39 cellular contexts compared by ENCODE assay signal in the genomic region with DNA sequence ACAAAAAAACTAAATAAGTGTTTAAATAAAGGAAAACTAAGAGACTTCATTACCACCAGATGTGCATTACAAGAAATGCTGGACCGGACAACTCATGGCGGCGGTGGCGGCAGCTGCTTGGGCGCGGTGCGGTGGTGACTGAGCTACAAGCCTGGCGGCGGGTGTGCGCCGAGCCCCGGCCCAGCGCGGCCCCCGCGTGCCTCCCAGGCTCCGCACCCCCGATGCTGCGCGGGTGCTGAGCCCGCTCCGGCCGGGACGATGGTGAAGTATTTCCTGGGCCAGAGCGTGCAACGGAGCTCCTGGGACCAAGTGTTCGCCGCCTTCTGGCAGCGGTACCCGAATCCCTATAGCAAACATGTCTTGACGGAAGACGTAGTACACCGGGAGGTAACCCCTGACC.
"Had no signal": no experiment of that assay in that cellular context is flagged by ENCODE, and none has a peak within 500 bp of the region (broad histone marks: within the 10 kb centered on the region; RNA-seq: fewer than 3 reads in every experiment).

No MANE protein-coding gene starts in this region.

- H3K4me1 Mint-ChIP-seq: activated naive CD4-positive, alpha-beta T cell treated with anti-CD3 and anti-CD28 coated beads, Interleukin-2, amount 10 ng/mL, durations not matched to agents 7 days and 5 days; activated naive CD4-positive, alpha-beta T cell treated with anti-CD3 and anti-CD28 coated beads, Interleukin-2, amount 50 U/mL, for 24 hours; activated naive CD8-positive, alpha-beta T cell treated with anti-CD3 and anti-CD28 coated beads for 36 hours; activated naive CD8-positive, alpha-beta T cell treated with anti-CD3 and anti-CD28 coated beads, Interleukin-2, amount 10 ng/mL, durations not matched to agents 7 days and 5 days; activated naive CD8-positive, alpha-beta T cell treated with anti-CD3 and anti-CD28 coated beads, Interleukin-2, amount 50 U/mL, for 24 hours; activated T-helper 17 cell treated with anti-CD3 and anti-CD28 coated beads, Interleukin-2, amount 50 U/mL, for 72 hours; brain; central memory CD8-positive, alpha-beta T cell had no signal

- H3K36me3 Mint-ChIP-seq: activated naive CD4-positive, alpha-beta T cell treated with anti-CD3 and anti-CD28 coated beads, Interleukin-2, amount 10 ng/mL, durations not matched to agents 7 days and 5 days; activated naive CD4-positive, alpha-beta T cell treated with anti-CD3 and anti-CD28 coated beads, Interleukin-2, amount 50 U/mL, for 24 hours; activated naive CD8-positive, alpha-beta T cell; activated naive CD8-positive, alpha-beta T cell treated with anti-CD3 and anti-CD28 coated beads for 36 hours; activated naive CD8-positive, alpha-beta T cell treated with anti-CD3 and anti-CD28 coated beads, Interleukin-2, amount 10 ng/mL, durations not matched to agents 7 days and 5 days; brain had no signal

- H3K27me3 ChIP-seq: adrenal gland, ascending aorta, body of pancreas, brain microvascular endothelial cell, breast epithelium, cardiac muscle cell had no signal

- H3K9me3 Mint-ChIP-seq: activated naive CD4-positive, alpha-beta T cell treated with anti-CD3 and anti-CD28 coated beads for 36 hours; activated naive CD4-positive, alpha-beta T cell treated with anti-CD3 and anti-CD28 coated beads, Interleukin-2, amount 50 U/mL, for 72 hours; activated naive CD8-positive, alpha-beta T cell treated with anti-CD3 and anti-CD28 coated beads for 36 hours; activated naive CD8-positive, alpha-beta T cell treated with anti-CD3 and anti-CD28 coated beads, Interleukin-2, amount 50 U/mL, for 24 hours; activated T-cell treated with anti-CD3 and anti-CD28 coated beads, Interleukin-2, amount 50 U/mL, for 24 hours; activated T-cell treated with anti-CD3 and anti-CD28 coated beads, Interleukin-2, amount 50 U/mL, for 4 hours; activated T-helper 1 cell treated with anti-CD3 and anti-CD28 coated beads, Interleukin-12 subunit alpha, Interleukin-12 subunit beta, Interleukin-2, Interleukin-4 antibody, amounts not matched to agents 30 ng/mL and 10 ng/mL and 1 ng/mL, durations not matched to agents 14 hours and 24 hours and 36 hours; activated T-helper 17 cell treated with anti-CD3 and anti-CD28 coated beads, Interleukin-2, amount 50 U/mL, for 72 hours; activated T-helper 2 cell treated with anti-CD3 and anti-CD28 coated beads, Interferon-gamma antibody, Interleukin-2, Interleukin-4, amounts not matched to agents 10 μg/mL and 5 μg/mL and 100 μg/mL, durations not matched to agents 14 hours and 24 hours and 36 hours; central memory CD8-positive, alpha-beta T cell had no signal

- H3K27ac Mint-ChIP-seq: activated naive CD4-positive, alpha-beta T cell treated with anti-CD3 and anti-CD28 coated beads for 36 hours; activated naive CD4-positive, alpha-beta T cell treated with anti-CD3 and anti-CD28 coated beads, Interleukin-2, amount 10 ng/mL, durations not matched to agents 7 days and 5 days; activated naive CD4-positive, alpha-beta T cell treated with anti-CD3 and anti-CD28 coated beads, Interleukin-2, amount 50 U/mL, for 24 hours; activated naive CD4-positive, alpha-beta T cell treated with anti-CD3 and anti-CD28 coated beads, Interleukin-2, amount 50 U/mL, for 72 hours; activated naive CD8-positive, alpha-beta T cell; activated naive CD8-positive, alpha-beta T cell treated with anti-CD3 and anti-CD28 coated beads for 36 hours; activated naive CD8-positive, alpha-beta T cell treated with anti-CD3 and anti-CD28 coated beads, Interleukin-2, amount 10 ng/mL, durations not matched to agents 7 days and 5 days; activated naive CD8-positive, alpha-beta T cell treated with anti-CD3 and anti-CD28 coated beads, Interleukin-2, amount 50 U/mL, for 24 hours; activated T-cell treated with anti-CD3 and anti-CD28 coated beads, Interleukin-2, amount 50 U/mL, for 24 hours; activated T-cell treated with anti-CD3 and anti-CD28 coated beads, Interleukin-2, amount 50 U/mL, for 72 hours; activated T-helper 1 cell treated with anti-CD3 and anti-CD28 coated beads, Interleukin-12 subunit alpha, Interleukin-12 subunit beta, Interleukin-2, Interleukin-4 antibody, amounts not matched to agents 30 ng/mL and 10 ng/mL and 1 ng/mL, durations not matched to agents 14 hours and 24 hours and 36 hours; activated T-helper 17 cell treated with anti-CD3 and anti-CD28 coated beads, Interleukin-2, amount 50 U/mL, for 72 hours; activated T-helper 2 cell treated with anti-CD3 and anti-CD28 coated beads, Interferon-gamma antibody, Interleukin-2, Interleukin-4, amounts not matched to agents 10 μg/mL and 5 μg/mL and 100 μg/mL, durations not matched to agents 14 hours and 24 hours and 36 hours; brain had no signal

- FAIRE-seq: astrocyte had no signal

- ATAC-seq: activated naive CD4-positive, alpha-beta T cell treated with anti-CD3 and anti-CD28 coated beads, Interleukin-2, amount 50 U/mL, for 72 hours; activated naive CD8-positive, alpha-beta T cell treated with anti-CD3 and anti-CD28 coated beads, Interleukin-2, amount 50 U/mL, for 24 hours; activated T-cell treated with anti-CD3 and anti-CD28 coated beads, Interleukin-2, amount 50 U/mL, for 4 hours; activated T-cell treated with anti-CD3 and anti-CD28 coated beads, Interleukin-2, amount 50 U/mL, for 72 hours; activated T-helper 17 cell treated with anti-CD3 and anti-CD28 coated beads, Interleukin-2, amount 50 U/mL, for 72 hours; body of pancreas had no signal

- H3K27me3 Mint-ChIP-seq: activated naive CD8-positive, alpha-beta T cell treated with anti-CD3 and anti-CD28 coated beads for 36 hours; activated naive CD8-positive, alpha-beta T cell treated with anti-CD3 and anti-CD28 coated beads, Interleukin-2, amount 10 ng/mL, durations not matched to agents 7 days and 5 days; activated T-cell treated with anti-CD3 and anti-CD28 coated beads, Interleukin-2, amount 50 U/mL, for 24 hours; brain had no signal

- H3K4me3 Mint-ChIP-seq: activated naive CD4-positive, alpha-beta T cell treated with anti-CD3 and anti-CD28 coated beads for 36 hours; activated naive CD4-positive, alpha-beta T cell treated with anti-CD3 and anti-CD28 coated beads, Interleukin-2, amount 10 ng/mL, durations not matched to agents 7 days and 5 days; activated naive CD4-positive, alpha-beta T cell treated with anti-CD3 and anti-CD28 coated beads, Interleukin-2, amount 50 U/mL, for 24 hours; activated naive CD8-positive, alpha-beta T cell; activated naive CD8-positive, alpha-beta T cell treated with anti-CD3 and anti-CD28 coated beads for 36 hours; activated naive CD8-positive, alpha-beta T cell treated with anti-CD3 and anti-CD28 coated beads, Interleukin-2, amount 10 ng/mL, durations not matched to agents 7 days and 5 days; activated naive CD8-positive, alpha-beta T cell treated with anti-CD3 and anti-CD28 coated beads, Interleukin-2, amount 50 U/mL, for 24 hours; activated T-cell treated with anti-CD3 and anti-CD28 coated beads, Interleukin-2, amount 50 U/mL, for 24 hours; activated T-cell treated with anti-CD3 and anti-CD28 coated beads, Interleukin-2, amount 50 U/mL, for 4 hours; activated T-cell treated with anti-CD3 and anti-CD28 coated beads, Interleukin-2, amount 50 U/mL, for 72 hours; activated T-helper 1 cell treated with anti-CD3 and anti-CD28 coated beads, Interleukin-12 subunit alpha, Interleukin-12 subunit beta, Interleukin-2, Interleukin-4 antibody, amounts not matched to agents 30 ng/mL and 10 ng/mL and 1 ng/mL, durations not matched to agents 14 hours and 24 hours and 36 hours; activated T-helper 17 cell treated with anti-CD3 and anti-CD28 coated beads, Interleukin-2, amount 50 U/mL, for 72 hours; brain; central memory CD8-positive, alpha-beta T cell had no signal

- DNase-seq: activated effector memory CD4-positive, alpha-beta T cell treated with anti-CD3 and anti-CD28 coated beads, Interleukin-2, amount 50 U/mL, for 16 hours; activated effector memory CD4-positive, alpha-beta T cell treated with Interleukin-2 at 50 U/mL for 16 hours; activated gamma-delta T cell; activated gamma-delta T cell treated with Interleukin-2 at 50 U/mL for 16 hours; activated naive CD4-positive, alpha-beta T cell; activated naive CD4-positive, alpha-beta T cell treated with anti-CD3 and anti-CD28 coated beads for 36 hours; activated naive CD4-positive, alpha-beta T cell treated with anti-CD3 and anti-CD28 coated beads, Interleukin-2, amount 10 ng/mL, durations not matched to agents 7 days and 5 days; activated naive CD4-positive, alpha-beta T cell treated with anti-CD3 and anti-CD28 coated beads, Interleukin-2, amount 50 U/mL, for 16 hours; activated naive CD4-positive, alpha-beta T cell treated with Interleukin-2 at 50 U/mL for 16 hours; activated naive CD8-positive, alpha-beta T cell treated with anti-CD3 and anti-CD28 coated beads for 36 hours; activated naive CD8-positive, alpha-beta T cell treated with anti-CD3 and anti-CD28 coated beads, Interleukin-2, amount 10 ng/mL, durations not matched to agents 7 days and 5 days; activated naive CD8-positive, alpha-beta T cell treated with anti-CD3 and anti-CD28 coated beads, Interleukin-2, amount 50 U/mL, for 24 hours; activated T-cell treated with anti-CD3 and anti-CD28 coated beads, Interleukin-2, amount 50 U/mL, for 1 hour; activated T-cell treated with anti-CD3 and anti-CD28 coated beads, Interleukin-2, amount 50 U/mL, for 24 hours; activated T-cell treated with anti-CD3 and anti-CD28 coated beads, Interleukin-2, amount 50 U/mL, for 4 hours; activated T-cell treated with anti-CD3 and anti-CD28 coated beads, Interleukin-2, amount 50 U/mL, for 48 hours; activated T-cell treated with anti-CD3 and anti-CD28 coated beads, Interleukin-2, amount 50 U/mL, for 72 hours; adrenal gland; amniotic stem cell; amygdala; anterior cingulate cortex; aorta; body of pancreas; brain microvascular endothelial cell; caudate nucleus; central memory CD4-positive, alpha-beta T cell; cerebellar nuclear complex had no signal

- H3K27ac ChIP-seq: adrenal gland, ascending aorta, body of pancreas, brain microvascular endothelial cell, breast epithelium, cardiac muscle cell had no signal

- H3K4me3 ChIP-seq: adrenal gland, ascending aorta, body of pancreas, breast epithelium, cardiac muscle cell had no signal

- H3K4me1 ChIP-seq: adrenal gland, ascending aorta, body of pancreas, breast epithelium had no signal

- H3K36me3 ChIP-seq: adrenal gland, ascending aorta, brain microvascular endothelial cell, breast epithelium, cardiac muscle cell had no signal

- H3K9me3 ChIP-seq: adrenal gland, ascending aorta, body of pancreas had no signal
